In genomic region chr2:125588780-125589179, GRCh38 we compare ENCODE assay signal across 22 cellular contexts.
"Had no signal": no experiment of that assay in that cellular context is flagged by ENCODE, and none has a peak within 500 bp of the region (broad histone marks: within the 10 kb centered on the region; RNA-seq: fewer than 3 reads in every experiment).

No MANE protein-coding gene starts in this region.

- H3K36me3 ChIP-seq: colonic mucosa, esophagus muscularis mucosa, esophagus squamous epithelium, gastrocnemius medialis, gastroesophageal sphincter, heart left ventricle, heart right ventricle had no signal

- H3K9me3 ChIP-seq: colonic mucosa, esophagus muscularis mucosa, gastrocnemius medialis, gastroesophageal sphincter had no signal

- H3K4me3 ChIP-seq: colonic mucosa, coronary artery, dorsolateral prefrontal cortex, esophagus muscularis mucosa, esophagus squamous epithelium, gastrocnemius medialis, gastroesophageal sphincter, heart left ventricle, heart right ventricle had no signal

- H3K4me1 ChIP-seq: colonic mucosa, esophagus muscularis mucosa, esophagus squamous epithelium, foreskin keratinocyte, gastrocnemius medialis, gastroesophageal sphincter, heart left ventricle, heart right ventricle had no signal

- DNase-seq: colonic mucosa; cortex of kidney; dermis blood vessel endothelial cell; dorsolateral prefrontal cortex; effector CD4-positive, alpha-beta T cell; effector CD8-positive, alpha-beta T cell; effector memory CD4-positive, alpha-beta T cell; effector memory CD8-positive, alpha-beta T cell; endodermal cell; erythroblast; esophagus squamous epithelium; foreskin fibroblast; foreskin keratinocyte; gastrocnemius medialis; glutamatergic neuron; head of caudate nucleus; heart left ventricle; heart right ventricle had no signal

- ATAC-seq: effector memory CD8-positive, alpha-beta T cell; esophagus mucosa; foreskin keratinocyte; gastrocnemius medialis; gastroesophageal sphincter; heart left ventricle; heart right ventricle had no signal
